Comparison of ENCODE assay signal across 15 cellular contexts in genomic region chr2:147030966-147031760, GRCh38.
A peak's percentile ranks its signal among the peaks of the same experiment; 100 is the strongest.
DNase-seq lines count a peak whose midpoint lies in the region; ATAC-seq, FAIRE-seq and TF ChIP-seq lines count a peak whose summit lies in the region.
"Had no signal": no experiment of that assay in that cellular context is flagged by ENCODE, and none has a peak within 500 bp of the region (broad histone marks: within the 10 kb centered on the region; RNA-seq: fewer than 3 reads in every experiment).

No MANE protein-coding gene starts in this region.

- intact Hi-C loops in pancreas (cut with DNase I): no loop called here
- intact Hi-C loops in activated naive CD4-positive, alpha-beta T cell treated with anti-CD3 and anti-CD28 coated beads for 36 hours (cut with micrococcal nuclease): loop anchor here (10.0 kb wide), 1 partner anchor 296 kb away; no protein-coding TSS in a partner anchor

- peaks cover 2% of the 10 kb centered on the region for H3K4me1 Mint-ChIP-seq in endothelial cell (ENCODE audit: unreplicated experiment)
- no peaks in the 10 kb centered on the region for H3K4me1 Mint-ChIP-seq in activated naive CD4-positive, alpha-beta T cell treated with anti-CD3 and anti-CD28 coated beads for 36 hours (ENCODE audit: low read depth)
- H3K4me1 Mint-ChIP-seq: activated CD4-positive, alpha-beta T cell treated with anti-CD3 and anti-CD28 coated beads for 36 hours; T-cell had no signal

- ATAC-seq in pancreas (peak in 3 of 4 donors; percentile 40 to 49 (median 46)), HG03521 (IDR thresholded peaks at IDR 0.05; ENCODE audit: unreplicated experiment) (no peak)
- ATAC-seq: activated CD4-positive, alpha-beta T cell treated with anti-CD3 and anti-CD28 coated beads for 36 hours; T-cell had no signal

- peaks cover 1% of the 10 kb centered on the region for H3K27me3 Mint-ChIP-seq in endothelial cell (ENCODE audit: unreplicated experiment)
- peaks cover 26% of the 10 kb centered on the region for H3K27me3 Mint-ChIP-seq in activated naive CD4-positive, alpha-beta T cell treated with anti-CD3 and anti-CD28 coated beads for 36 hours (ENCODE audit: low read depth)
- H3K27me3 Mint-ChIP-seq: stimulated activated naive CD8-positive, alpha-beta T cell treated with anti-CD3 and anti-CD28 coated beads, Interleukin-15, Interleukin-2, amounts not matched to agents 100 ng/mL and 50 ng/mL, for 24 hours had no signal

- CTCF ChIA-PET in activated naive CD4-positive, alpha-beta T cell treated with anti-CD3 and anti-CD28 coated beads for 36 hours (lab: Charles Lee): interaction anchor here (1.4 kb wide), 1 partner anchor 14 kb away, joined by 5 read pairs; no protein-coding TSS in a partner anchor

- no peak overlapping the region for H3K4me3 Mint-ChIP-seq in endothelial cell (ENCODE audit: unreplicated experiment)
- H3K4me3 Mint-ChIP-seq in activated naive CD4-positive, alpha-beta T cell treated with anti-CD3 and anti-CD28 coated beads for 36 hours: no peak overlapping the region
- H3K4me3 Mint-ChIP-seq: activated CD4-positive, alpha-beta T cell treated with anti-CD3 and anti-CD28 coated beads for 36 hours; stimulated activated naive CD8-positive, alpha-beta T cell treated with anti-CD3 and anti-CD28 coated beads, Interleukin-15, Interleukin-2, amounts not matched to agents 100 ng/mL and 50 ng/mL, for 24 hours; T-cell had no signal

- H3K27ac ChIP-seq in SJCRH30 (no peak overlapping the region), pancreas (no peak overlapping the region)
- H3K27ac ChIP-seq: neutrophil had no signal

- no peak for FAIRE-seq in pancreas (lab: Jason Lieb, UNC)

- TF ChIP-seq CTCF in fibroblast of the aortic adventitia (IDR thresholded peaks at IDR 0.05; ENCODE audit: insufficient read depth, low read length) (no peak), pancreas (IDR thresholded peaks at IDR 0.05) (no peak), endothelial cell (IDR thresholded peaks at IDR 0.05; ENCODE audit: unreplicated experiment) (no peak)

- H3K36me3 Mint-ChIP-seq in endothelial cell (ENCODE audit: low read depth, unreplicated experiment): no peaks in the 10 kb centered on the region
- no peaks in the 10 kb centered on the region for H3K36me3 Mint-ChIP-seq in activated naive CD4-positive, alpha-beta T cell treated with anti-CD3 and anti-CD28 coated beads for 36 hours (ENCODE audit: low read depth)
- H3K36me3 Mint-ChIP-seq: T-cell had no signal

- H3K4me3 ChIP-seq in SJCRH30 (no peak overlapping the region), fibroblast of the aortic adventitia (ENCODE audit: low read depth, low read length) (no peak overlapping the region), pancreas (no peak overlapping the region)

- H3K27me3 ChIP-seq in SJCRH30 (no peaks in the 10 kb centered on the region), pancreas (no peaks in the 10 kb centered on the region)
- H3K27me3 ChIP-seq: neutrophil had no signal

- H3K9me3 ChIP-seq in SJCRH30 (replicated peaks) (no peaks in the 10 kb centered on the region; the same call in 1 of the 2 replicates), pancreas (no peaks in the 10 kb centered on the region)
- H3K9me3 ChIP-seq: neutrophil had no signal

- H3K4me1 ChIP-seq in SJCRH30 (peaks cover 27% of the 10 kb centered on the region), pancreas (peaks cover 0 to 10% (median 9%) of the 10 kb centered on the region in 3 donors)

- no peaks in the 10 kb centered on the region for H3K36me3 ChIP-seq in SJCRH30
- no peaks in the 10 kb centered on the region for H3K36me3 ChIP-seq in pancreas
- H3K36me3 ChIP-seq: neutrophil had no signal

- DNase-seq in HCEC 1CT (peak; percentile 69), SJCRH30 (peak; percentile 4 to 70), fibroblast of the aortic adventitia (ENCODE audit: low read depth) (peak; percentile 69), pancreas (no peak), endothelial cell (ENCODE audit: low spot score) (no peak), COLO668 (lab: John Stamatoyannopoulos, UW; ENCODE audit: unreplicated experiment) (no peak)
- DNase-seq in activated naive CD4-positive, alpha-beta T cell treated with anti-CD3 and anti-CD28 coated beads for 36 hours: no peak
- DNase-seq: activated CD4-positive, alpha-beta T cell treated with anti-CD3 and anti-CD28 coated beads for 36 hours; activated T-cell treated with anti-CD3 and anti-CD28 coated beads, Interleukin-2, amount 50 U/mL, for 48 hours; caudate nucleus; NCI-H2107; T-cell had no signal

- 29 to 31% methylated on average over 6 of the region's 6 CpGs for WGBS in pancreas, 2 donors

- H3K27ac Mint-ChIP-seq in endothelial cell (ENCODE audit: unreplicated experiment): no peak overlapping the region
- no peak overlapping the region for H3K27ac Mint-ChIP-seq in activated naive CD4-positive, alpha-beta T cell treated with anti-CD3 and anti-CD28 coated beads for 36 hours
- H3K27ac Mint-ChIP-seq: activated CD4-positive, alpha-beta T cell treated with anti-CD3 and anti-CD28 coated beads for 36 hours; stimulated activated naive CD8-positive, alpha-beta T cell treated with anti-CD3 and anti-CD28 coated beads, Interleukin-15, Interleukin-2, amounts not matched to agents 100 ng/mL and 50 ng/mL, for 24 hours; T-cell had no signal

- H3K9me3 Mint-ChIP-seq in endothelial cell (ENCODE audit: unreplicated experiment): no peaks in the 10 kb centered on the region
- peaks cover 1% of the 10 kb centered on the region for H3K9me3 Mint-ChIP-seq in activated naive CD4-positive, alpha-beta T cell treated with anti-CD3 and anti-CD28 coated beads for 36 hours
- H3K9me3 Mint-ChIP-seq: stimulated activated naive CD8-positive, alpha-beta T cell treated with anti-CD3 and anti-CD28 coated beads, Interleukin-15, Interleukin-2, amounts not matched to agents 100 ng/mL and 50 ng/mL, for 24 hours had no signal

Comparison
In these comparisons a context has a peak if more than half of its experiments do, and no peak if none do; other contexts are left out.
1. DNase-seq: peak in HCEC 1CT (single experiment), SJCRH30 (2 of 2) and fibroblast of the aortic adventitia (single experiment); none in pancreas (0 of 6), endothelial cell (single experiment), COLO668 (single experiment) and activated naive CD4-positive, alpha-beta T cell treated with anti-CD3 and anti-CD28 coated beads for 36 hours (single experiment).